ENCODE assay signal across 8 cellular contexts in genomic region chr17:39027037-39027436, GRCh38. TPM values are rescaled to one million over a fixed set of nuclear protein-coding genes. Genes with fewer than 3 reads are reported as not detected.
DNase-seq lines count a peak whose midpoint lies in the region; ATAC-seq and TF ChIP-seq lines count a peak whose summit lies in the region.

No MANE protein-coding gene starts in this region.

- CTCF ChIA-PET in CD8-positive, alpha-beta T cell (lab: Charles Lee) = no interaction called here

- H3K27ac Mint-ChIP-seq in CD8-positive, alpha-beta T cell = no peak overlapping the region

- peaks cover 11% of the 10 kb centered on the region for H3K4me1 Mint-ChIP-seq in CD8-positive, alpha-beta T cell (ENCODE audit: low read depth)

- no peaks in the 10 kb centered on the region for H3K36me3 Mint-ChIP-seq in CD8-positive, alpha-beta T cell

- no peak overlapping the region for H3K27ac ChIP-seq in CD8-positive, alpha-beta T cell (ENCODE audit: low read depth, low read length)
- H3K27ac ChIP-seq in right atrium auricular region = peak overlapping the region; percentile 39

- H3K27me3 ChIP-seq in CD8-positive, alpha-beta T cell (ENCODE audit: insufficient read depth, low read length) = no peaks in the 10 kb centered on the region
- H3K27me3 ChIP-seq in right atrium auricular region = no peaks in the 10 kb centered on the region

- TF ChIP-seq CTCF in CD8-positive, alpha-beta T cell (IDR thresholded peaks at IDR 0.05) = no peak
- no peak for TF ChIP-seq CTCF in right atrium auricular region (IDR thresholded peaks at IDR 0.05)
- TF ChIP-seq CTCF in retinal pigment epithelial cell (conservative IDR thresholded peaks at IDR 0.05; ENCODE audit: low read depth, low read length) = no peak

- ATAC-seq in CD8-positive, alpha-beta T cell = peak; percentile 73
- ATAC-seq in GM18520 (IDR thresholded peaks at IDR 0.05; ENCODE audit: unreplicated experiment) = no peak
- no peak for ATAC-seq in GM21786 (IDR thresholded peaks at IDR 0.05; ENCODE audit: unreplicated experiment)

- H3K9me3 ChIP-seq in CD8-positive, alpha-beta T cell (ENCODE audit: low read length) = no peaks in the 10 kb centered on the region
- H3K9me3 ChIP-seq in right atrium auricular region = no peaks in the 10 kb centered on the region

- peaks cover 8% of the 10 kb centered on the region for H3K4me1 ChIP-seq in CD8-positive, alpha-beta T cell (ENCODE audit: insufficient read depth, low read length)
- H3K4me1 ChIP-seq in right atrium auricular region = peaks cover 0 to 13% of the 10 kb centered on the region in 2 donors

- intact Hi-C loops in CD8-positive, alpha-beta T cell (cut with DNase I, micrococcal nuclease) = no loop called here

- POLR2A ChIA-PET in CD8-positive, alpha-beta T cell (lab: Charles Lee) = no interaction called here

- peak overlapping the region; percentile 54 for H3K4me3 Mint-ChIP-seq in CD8-positive, alpha-beta T cell

- peaks cover 15% of the 10 kb centered on the region for H3K27me3 Mint-ChIP-seq in CD8-positive, alpha-beta T cell (ENCODE audit: low read depth)

- no peaks in the 10 kb centered on the region for H3K9me3 Mint-ChIP-seq in CD8-positive, alpha-beta T cell

- H3K4me3 ChIP-seq in CD8-positive, alpha-beta T cell (ENCODE audit: low read depth, low read length) = peak overlapping the region; percentile 38
- H3K4me3 ChIP-seq in right atrium auricular region = peak overlapping the region; percentile 50 to 58
- H3K4me3 ChIP-seq in retinal pigment epithelial cell (ENCODE audit: low read length) = peak overlapping the region; percentile 44

- peak in 4 of 7 experiments; percentile 6 to 47 (median 22) for DNase-seq in CD8-positive, alpha-beta T cell
- DNase-seq in M059J (ENCODE audit: low read depth) (peak; percentile 38), right atrium auricular region (ENCODE audit: low spot score) (peak; percentile 73), retinal pigment epithelial cell (ENCODE audit: low read depth) (no peak), NCI-H1048 (lab: John Stamatoyannopoulos, UW) (no peak)
- peak; percentile 50 for DNase-seq in activated naive CD4-positive, alpha-beta T cell treated with anti-CD3 and anti-CD28 coated beads, Interleukin-2, amount 50 U/mL, for 16 hours

- no peaks in the 10 kb centered on the region for H3K36me3 ChIP-seq in CD8-positive, alpha-beta T cell (ENCODE audit: insufficient read depth, low read length)
- no peaks in the 10 kb centered on the region for H3K36me3 ChIP-seq in right atrium auricular region

RNA-seq across cellular contexts. Expression of gene FBXO47, which starts 59.8 kb away (rescaled TPM):
- not detected for total RNA-seq in CD8-positive, alpha-beta T cell
- not detected in 2 replicates for total RNA-seq in M059J (2014; rRNA removed; shearing (Covaris generic))
- not detected for total RNA-seq in right atrium auricular region

Comparison
In these comparisons a context has a peak if more than half of its experiments do, and no peak if none do; other contexts are left out.
1. DNase-seq: peak in CD8-positive, alpha-beta T cell (4 of 7), M059J (single experiment), activated naive CD4-positive, alpha-beta T cell treated with anti-CD3 and anti-CD28 coated beads, Interleukin-2, amount 50 U/mL, for 16 hours (single experiment) and right atrium auricular region (single experiment); none in retinal pigment epithelial cell (single experiment) and NCI-H1048 (single experiment).
2. Peak in every context shown above with its lines, with median percentiles within 50 percentile points of each other: H3K4me3 ChIP-seq.